Comparison of ENCODE assay signal across 1 cellular context in the genomic region with DNA sequence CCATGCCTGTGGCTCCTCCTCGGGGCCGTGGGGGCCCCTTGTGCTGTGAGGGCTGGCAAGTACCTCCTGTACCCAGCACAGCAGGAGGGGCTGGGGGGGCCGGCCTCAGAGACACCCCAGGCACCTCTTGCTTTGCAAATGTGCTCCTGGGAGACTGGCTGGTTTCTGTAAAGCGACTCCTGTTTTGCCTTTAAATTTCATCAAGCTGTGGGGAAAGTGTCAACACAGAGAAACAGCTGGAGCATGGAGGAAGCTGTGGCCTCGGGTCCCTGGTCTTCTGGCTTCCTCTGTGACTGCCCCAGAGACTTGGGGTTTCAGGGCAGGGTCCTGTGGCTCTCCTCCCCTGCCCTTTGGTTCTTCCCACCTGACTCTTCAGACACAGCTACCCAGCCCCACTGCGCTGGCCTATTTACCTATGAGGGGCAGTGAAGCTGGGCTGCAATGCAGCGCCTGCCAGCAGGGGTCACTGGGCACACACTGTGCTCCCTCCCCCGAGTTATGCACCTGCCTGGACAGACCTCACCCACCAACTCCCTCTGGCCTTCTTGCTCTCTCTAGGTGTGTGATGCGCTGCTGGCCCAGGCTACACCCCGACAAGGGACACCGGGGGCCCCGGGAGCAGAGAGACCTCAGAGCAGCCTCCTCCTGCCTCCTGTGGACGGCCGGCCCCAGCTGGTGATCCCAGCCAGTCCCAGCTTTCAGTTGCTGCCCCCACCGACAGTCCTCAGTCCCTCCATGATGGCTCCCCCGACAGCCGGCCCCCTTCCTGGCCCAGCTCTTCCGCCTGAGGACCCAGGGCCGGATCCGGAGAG.
TF ChIP-seq lines count a peak whose summit lies in the region.

No MANE protein-coding gene starts in this region.

TF ChIP-seq in K562, 482 proteins besides CTCF, POLR2A, EP300 and RAD21:
- TF ChIP-seq KAT2B (IDR thresholded peaks at IDR 0.05; ENCODE audit: low read depth, low read length) (no peak), SMC3 (conservative IDR thresholded peaks at IDR 0.05; ENCODE audit: insufficient read depth, low read depth, low read length) (0 out of 2 replicates have a peak, but pooled peaks have one; percentile 27), CBFB (CRISPR knock-in tag; IDR thresholded peaks at IDR 0.05) (no peak), LARP7 (IDR thresholded peaks at IDR 0.05) (no peak), ZNF764 (CRISPR knock-in tag; IDR thresholded peaks at IDR 0.05; ENCODE audit: low read depth) (peak; percentile 100), TRIM28 (IDR thresholded peaks at IDR 0.05) (peak; percentile 85), ZSCAN32 (CRISPR knock-in tag; IDR thresholded peaks at IDR 0.05) (no peak), CBX1 (IDR thresholded peaks at IDR 0.05; ENCODE audit: low read depth) (peak; percentile 50; the same call in 1 of the 2 replicates), FOXA3 (CRISPR knock-in tag; conservative IDR thresholded peaks at IDR 0.05 in 1 of 2, IDR thresholded peaks at IDR 0.05 in 1 of 2) (peak in 1 of 2 experiments; percentile 81; a peak in 2 of 4 replicates), SAFB (IDR thresholded peaks at IDR 0.05; ENCODE audit: borderline replicate concordance, low read depth, low read length) (no peak), CBX3 (IDR thresholded peaks at IDR 0.05; ENCODE audit: borderline replicate concordance in 1 of 2, low read length in 2 of 2) (peak in 1 of 2 experiments; percentile 93; a peak in 2 of 3 replicates), CBX5 (IDR thresholded peaks at IDR 0.05; ENCODE audit: borderline replicate concordance, low read depth) (peak; percentile 87)
- TF ChIP-seq, protein P1, sequence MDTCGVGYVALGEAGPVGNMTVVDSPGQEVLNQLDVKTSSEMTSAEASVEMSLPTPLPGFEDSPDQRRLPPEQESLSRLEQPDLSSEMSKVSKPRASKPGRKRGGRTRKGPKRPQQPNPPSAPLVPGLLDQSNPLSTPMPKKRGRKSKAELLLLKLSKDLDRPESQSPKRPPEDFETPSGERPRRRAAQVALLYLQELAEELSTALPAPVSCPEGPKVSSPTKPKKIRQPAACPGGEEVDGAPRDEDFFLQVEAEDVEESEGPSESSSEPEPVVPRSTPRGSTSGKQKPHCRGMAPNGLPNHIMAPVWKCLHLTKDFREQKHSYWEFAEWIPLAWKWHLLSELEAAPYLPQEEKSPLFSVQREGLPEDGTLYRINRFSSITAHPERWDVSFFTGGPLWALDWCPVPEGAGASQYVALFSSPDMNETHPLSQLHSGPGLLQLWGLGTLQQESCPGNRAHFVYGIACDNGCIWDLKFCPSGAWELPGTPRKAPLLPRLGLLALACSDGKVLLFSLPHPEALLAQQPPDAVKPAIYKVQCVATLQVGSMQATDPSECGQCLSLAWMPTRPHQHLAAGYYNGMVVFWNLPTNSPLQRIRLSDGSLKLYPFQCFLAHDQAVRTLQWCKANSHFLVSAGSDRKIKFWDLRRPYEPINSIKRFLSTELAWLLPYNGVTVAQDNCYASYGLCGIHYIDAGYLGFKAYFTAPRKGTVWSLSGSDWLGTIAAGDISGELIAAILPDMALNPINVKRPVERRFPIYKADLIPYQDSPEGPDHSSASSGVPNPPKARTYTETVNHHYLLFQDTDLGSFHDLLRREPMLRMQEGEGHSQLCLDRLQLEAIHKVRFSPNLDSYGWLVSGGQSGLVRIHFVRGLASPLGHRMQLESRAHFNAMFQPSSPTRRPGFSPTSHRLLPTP (IDR thresholded peaks at IDR 0.05; ENCODE audit: borderline replicate concordance, extremely low read depth, insufficient read length): peak; percentile 9
- TF ChIP-seq, protein P2, sequence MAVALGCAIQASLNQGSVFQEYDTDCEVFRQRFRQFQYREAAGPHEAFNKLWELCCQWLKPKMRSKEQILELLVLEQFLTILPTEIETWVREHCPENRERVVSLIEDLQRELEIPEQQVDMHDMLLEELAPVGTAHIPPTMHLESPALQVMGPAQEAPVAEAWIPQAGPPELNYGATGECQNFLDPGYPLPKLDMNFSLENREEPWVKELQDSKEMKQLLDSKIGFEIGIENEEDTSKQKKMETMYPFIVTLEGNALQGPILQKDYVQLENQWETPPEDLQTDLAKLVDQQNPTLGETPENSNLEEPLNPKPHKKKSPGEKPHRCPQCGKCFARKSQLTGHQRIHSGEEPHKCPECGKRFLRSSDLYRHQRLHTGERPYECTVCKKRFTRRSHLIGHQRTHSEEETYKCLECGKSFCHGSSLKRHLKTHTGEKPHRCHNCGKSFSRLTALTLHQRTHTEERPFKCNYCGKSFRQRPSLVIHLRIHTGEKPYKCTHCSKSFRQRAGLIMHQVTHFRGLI (CRISPR knock-in tag; IDR thresholded peaks at IDR 0.05): no peak
- TF ChIP-seq, protein P3, sequence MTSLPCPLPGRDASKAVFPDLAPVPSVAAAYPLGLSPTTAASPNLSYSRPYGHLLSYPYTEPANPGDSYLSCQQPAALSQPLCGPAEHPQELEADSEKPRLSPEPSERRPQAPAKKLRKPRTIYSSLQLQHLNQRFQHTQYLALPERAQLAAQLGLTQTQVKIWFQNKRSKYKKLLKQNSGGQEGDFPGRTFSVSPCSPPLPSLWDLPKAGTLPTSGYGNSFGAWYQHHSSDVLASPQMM (CRISPR knock-in tag; IDR thresholded peaks at IDR 0.05): no peak
- TF ChIP-seq, protein P4, sequence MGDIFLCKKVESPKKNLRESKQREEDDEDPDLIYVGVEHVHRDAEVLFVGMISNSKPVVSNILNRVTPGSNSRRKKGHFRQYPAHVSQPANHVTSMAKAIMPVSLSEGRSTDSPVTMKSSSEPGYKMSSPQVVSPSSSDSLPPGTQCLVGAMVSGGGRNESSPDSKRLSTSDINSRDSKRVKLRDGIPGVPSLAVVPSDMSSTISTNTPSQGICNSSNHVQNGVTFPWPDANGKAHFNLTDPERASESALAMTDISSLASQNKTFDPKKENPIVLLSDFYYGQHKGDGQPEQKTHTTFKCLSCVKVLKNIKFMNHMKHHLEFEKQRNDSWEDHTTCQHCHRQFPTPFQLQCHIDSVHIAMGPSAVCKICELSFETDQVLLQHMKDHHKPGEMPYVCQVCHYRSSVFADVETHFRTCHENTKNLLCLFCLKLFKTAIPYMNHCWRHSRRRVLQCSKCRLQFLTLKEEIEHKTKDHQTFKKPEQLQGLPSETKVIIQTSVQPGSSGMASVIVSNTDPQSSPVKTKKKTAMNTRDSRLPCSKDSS (IDR thresholded peaks at IDR 0.05; ENCODE audit: low read depth, partially characterized antibody): peak; percentile 34
